8 cellular contexts compared by ENCODE assay signal in genomic region chr10:12042797-12043651, GRCh38. TPM values are rescaled to one million over a fixed set of nuclear protein-coding genes. Genes with fewer than 3 reads are reported as not detected.
DNase-seq lines count a peak whose midpoint lies in the region; ATAC-seq and TF ChIP-seq lines count a peak whose summit lies in the region.

UPF2 (minus strand) TSS chr10:12042809; CDS start chr10:12035423, 7,386 bp downstream.

- H3K27me3 Mint-ChIP-seq in T-helper 17 cell (no peaks in the 10 kb centered on the region), type B pancreatic cell (peaks cover 12% of the 10 kb centered on the region)

- no peaks in the 10 kb centered on the region for H3K9me3 ChIP-seq in T-helper 17 cell (ENCODE audit: control insufficient read depth, low read length, poor library complexity, severe bottlenecking)

- no peak for TF ChIP-seq CTCF in type B pancreatic cell (conservative IDR thresholded peaks at IDR 0.05)

- H3K36me3 Mint-ChIP-seq in T-helper 17 cell (ENCODE audit: low read depth), result peaks cover 6% of the 10 kb centered on the region
- peaks cover 5% of the 10 kb centered on the region for H3K36me3 Mint-ChIP-seq in type B pancreatic cell

- H3K27ac Mint-ChIP-seq in T-helper 17 cell (peak within 1 kb of the TSS; percentile 99), type B pancreatic cell (peak within 1 kb of the TSS; percentile 100)

- peaks cover 22% of the 10 kb centered on the region for H3K4me1 Mint-ChIP-seq in T-helper 17 cell
- H3K4me1 Mint-ChIP-seq in type B pancreatic cell (ENCODE audit: unreplicated experiment), result peaks cover 24% of the 10 kb centered on the region

- TF ChIP-seq POLR2A in GM15510 (IDR thresholded peaks at IDR 0.05; ENCODE audit: borderline replicate concordance, extremely low read depth, insufficient read length), result peak; percentile 46

- H3K4me3 Mint-ChIP-seq in T-helper 17 cell, result peak within 1 kb of the TSS; percentile 99
- H3K4me3 Mint-ChIP-seq in type B pancreatic cell, result peak within 1 kb of the TSS; percentile 98

- H3K9me3 Mint-ChIP-seq in type B pancreatic cell, result peaks cover 6% of the 10 kb centered on the region

- DNase-seq in NCI-H187 (lab: John Stamatoyannopoulos, UW) (peak; percentile 86 to 91), T-helper 17 cell (peak; percentile 91 to 98 (median 96)), amniotic stem cell (lab: John Stamatoyannopoulos, UW) (peak; percentile 96), left cardiac atrium (peak; percentile 97), posterior cingulate gyrus (peak; percentile 95 to 99 (median 96)), type B pancreatic cell (ENCODE audit: extremely low spot score, unreplicated experiment) (peak; percentile 98)

- intact Hi-C loops in left cardiac atrium (cut with DNase I), result loop anchor here in 1 of 2 donors (2.0 kb wide), 1 partner anchor 26 kb away; the partner anchor contains the start of gene DHTKD1
- intact Hi-C loops in posterior cingulate gyrus (cut with DNase I), result loop anchor here (1.0 kb wide), 2 partner anchors 25 to 86 kb away; partner anchors contain the start of genes DHTKD1 and SEC61A2

- ATAC-seq in HG02938 (IDR thresholded peaks at IDR 0.05; ENCODE audit: unreplicated experiment) (peak; percentile 48), T-helper 17 cell (peak; percentile 90), left cardiac atrium (peak; percentile 96 to 97)

RNA-seq across cellular contexts. Expression of gene UPF2, which starts in this region (rescaled TPM):
- total RNA-seq in T-helper 17 cell (10 to 100 TPM; 21.5 to 24.7 TPM), left cardiac atrium (10 to 100 TPM; 13.7 to 16.9 TPM), type B pancreatic cell (ENCODE audit: low replicate concordance) (21.8 and 25.8 TPM in 2 replicates)

Comparison
In these comparisons a context has a peak if more than half of its experiments do, and no peak if none do; other contexts are left out.
1. Peak in every context shown above with its lines: DNase-seq and ATAC-seq.